Comparison of ENCODE assay signal across 9 cellular contexts in genomic region chr15:51621155-51621554, GRCh38. TPM values are rescaled to one million over a fixed set of nuclear protein-coding genes. Genes with fewer than 3 reads are reported as not detected.
DNase-seq lines count a peak whose midpoint lies in the region; ATAC-seq and TF ChIP-seq lines count a peak whose summit lies in the region.
"Had no signal": no experiment of that assay in that cellular context is flagged by ENCODE, and none has a peak within 500 bp of the region (broad histone marks: within the 10 kb centered on the region; RNA-seq: fewer than 3 reads in every experiment).

No MANE protein-coding gene starts in this region.

- intact Hi-C loops in Panc1 (cut with micrococcal nuclease; ENCODE audit: unreplicated experiment) = no loop called here

- H3K9me3 ChIP-seq in Panc1 (ENCODE audit: control insufficient read depth, insufficient read depth, low read depth, low read length) (no peaks in the 10 kb centered on the region), fibroblast of lung (ENCODE audit: control insufficient read depth, insufficient read depth, low read depth, low read length) (no peaks in the 10 kb centered on the region)
- H3K9me3 ChIP-seq: tibial nerve had no signal

- POLR2A ChIA-PET in Panc1 (lab: Charles Lee) = no interaction called here

- DNase-seq in GM06990 (ENCODE audit: extremely low read depth, insufficient read length) = no peak
- no peak for DNase-seq in Panc1 (ENCODE audit: low read depth, low spot score)
- DNase-seq in fibroblast of lung (ENCODE audit: low read depth in 2 of 2) = no peak
- no peak for DNase-seq in NCI-H2029 (lab: John Stamatoyannopoulos, UW)
- no peak for DNase-seq in NCI-H146 treated with DMSO at 0.1 percent for 48 hours (lab: John Stamatoyannopoulos, UW; ENCODE audit: unreplicated experiment)
- no peak for DNase-seq in amygdala (lab: John Stamatoyannopoulos, UW)

- H3K36me3 ChIP-seq in GM06990 (ENCODE audit: control insufficient read depth, insufficient read depth, low read length) (no peaks in the 10 kb centered on the region), Panc1 (ENCODE audit: control insufficient read depth, insufficient read depth, low read length) (no peaks in the 10 kb centered on the region; the same call in none of the 2 replicates), fibroblast of lung (ENCODE audit: control insufficient read depth, insufficient read depth, low read length) (no peaks in the 10 kb centered on the region), rectal smooth muscle tissue (ENCODE audit: control insufficient read depth, insufficient read depth, low read length) (no peaks in the 10 kb centered on the region)
- H3K36me3 ChIP-seq: tibial nerve had no signal

- H4K20me1 ChIP-seq in fibroblast of lung (ENCODE audit: control insufficient read depth, extremely low read depth, insufficient read depth, low read length) = no peaks in the 10 kb centered on the region

- H3K79me2 ChIP-seq in fibroblast of lung (ENCODE audit: control insufficient read depth, insufficient read depth, low read length) = peaks cover 9% of the 10 kb centered on the region

- H3K4me3 ChIP-seq in GM06990 (replicated peaks; ENCODE audit: low read depth, low read length) = peak overlapping the region; percentile 73
- H3K4me3 ChIP-seq in Panc1 (ENCODE audit: low read depth in 2 of 2, low read length in 2 of 2) = peak overlapping the region; percentile 83 to 98
- H3K4me3 ChIP-seq in fibroblast of lung (replicated peaks in 1 of 4; ENCODE audit: control extremely low read depth in 1 of 4, insufficient read depth in 1 of 4, low read depth in 3 of 4, low read length in 4 of 4) = peak overlapping the region; percentile 55 to 90 (median 82)
- peak overlapping the region; percentile 90 for H3K4me3 ChIP-seq in rectal smooth muscle tissue (ENCODE audit: low read length)

- H3K27ac ChIP-seq in Panc1 (ENCODE audit: low read length) = peak overlapping the region; percentile 93
- H3K27ac ChIP-seq in fibroblast of lung (ENCODE audit: insufficient read depth, low read length) = no peak overlapping the region
- H3K27ac ChIP-seq in rectal smooth muscle tissue (ENCODE audit: low read depth, low read length) = no peak overlapping the region

- BruUV-seq in Panc1 (replicated peaks; lab: Mats Ljungman, UMichigan) = no TSS peak

- ATAC-seq in Panc1 (no peak), GM21529 (IDR thresholded peaks at IDR 0.05; ENCODE audit: unreplicated experiment) (no peak)

- in situ Hi-C loops in Panc1 (cut with HindIII; ENCODE audit: low pct_unique_long_range_greater_than_20kb, low sequenced_read_pairs) = no loop called here

- TF ChIP-seq CTCF in GM06990 (IDR thresholded peaks at IDR 0.05; ENCODE audit: insufficient read depth, low read length, poor library complexity, severe bottlenecking) (no peak), Panc1 (IDR thresholded peaks at IDR 0.05) (no peak), fibroblast of lung (conservative IDR thresholded peaks at IDR 0.05 in 1 of 2, IDR thresholded peaks at IDR 0.05 in 1 of 2; ENCODE audit: low read depth in 1 of 2, low read length in 2 of 2) (no peak)

- CTCF ChIA-PET in Panc1 (lab: Charles Lee) = interaction anchor here (0.5 kb wide), 1 partner anchor 87 kb away, joined by 3 read pairs; no protein-coding TSS in a partner anchor

- H3K9ac ChIP-seq in fibroblast of lung (ENCODE audit: insufficient read depth, low read length) (no peak overlapping the region), rectal smooth muscle tissue (ENCODE audit: low read length) (no peak overlapping the region)

- H3K4me1 ChIP-seq in Panc1 (ENCODE audit: control insufficient read depth, insufficient read depth, low read length) (peaks cover 24% of the 10 kb centered on the region), fibroblast of lung (ENCODE audit: control insufficient read depth, extremely low read depth, insufficient read depth, low read length) (peaks cover 2% of the 10 kb centered on the region), rectal smooth muscle tissue (ENCODE audit: control insufficient read depth, insufficient read depth, low read length) (peaks cover 5% of the 10 kb centered on the region)

- no peak overlapping the region for H2AFZ ChIP-seq in fibroblast of lung (ENCODE audit: low read length)

- H3K4me2 ChIP-seq in fibroblast of lung (ENCODE audit: extremely low read depth, insufficient read depth, low read length) = peak overlapping the region; percentile 87

- H3K27me3 ChIP-seq in GM06990 (replicated peaks; ENCODE audit: control insufficient read depth, insufficient read depth, low read length) (no peaks in the 10 kb centered on the region), Panc1 (ENCODE audit: control insufficient read depth, insufficient read depth, low read length) (no peaks in the 10 kb centered on the region), fibroblast of lung (ENCODE audit: control insufficient read depth, insufficient read depth, low read length) (no peaks in the 10 kb centered on the region), rectal smooth muscle tissue (ENCODE audit: control insufficient read depth, insufficient read depth, low read length) (no peaks in the 10 kb centered on the region)
- H3K27me3 ChIP-seq: tibial nerve had no signal

RNA-seq across cellular contexts. Expression of gene DMXL2, which starts 1.4 kb away (rescaled TPM):
- 37.3 TPM for total RNA-seq in Panc1 (2021; ENCODE audit: unreplicated experiment)
- polyA plus RNA-seq in Panc1 (2012; ENCODE audit: insufficient read length) = 26.9 TPM
- total RNA-seq in fibroblast of lung = 19.5 and 31.2 TPM in 2 replicates
- 9.4 TPM in 2 replicates for polyA plus RNA-seq in fibroblast of lung
- polyA plus RNA-seq in fibroblast of lung (2012) = 8.3 and 8.8 TPM in 2 replicates
- 2.4 and 4.4 TPM in 2 replicates for polyA minus RNA-seq in fibroblast of lung (ENCODE audit: low replicate concordance)
